7 cellular contexts compared by ENCODE assay signal in the genomic region with DNA sequence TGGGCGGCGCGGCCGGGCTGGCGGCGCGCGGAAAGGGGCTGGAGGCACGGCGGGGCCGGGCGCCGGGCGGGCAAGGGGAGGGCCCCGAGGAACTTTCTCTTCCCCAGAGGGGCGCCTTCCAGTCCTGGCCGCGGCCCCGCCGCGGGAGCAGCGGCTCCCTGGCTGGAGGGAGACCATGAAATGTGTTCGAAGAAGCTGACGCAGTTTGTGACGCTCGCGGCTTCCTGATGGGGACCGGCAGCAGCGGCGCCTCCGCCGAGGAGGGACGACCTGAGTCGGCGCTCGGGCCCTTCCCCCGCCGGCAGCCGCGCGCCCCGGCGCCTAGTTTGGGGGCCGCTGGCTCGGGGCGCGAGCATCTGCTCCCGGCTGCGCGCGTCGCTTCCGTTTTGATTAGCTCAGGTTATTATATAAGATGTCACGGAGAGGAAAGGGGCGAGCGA. TPM values are rescaled to one million over a fixed set of nuclear protein-coding genes. Genes with fewer than 3 reads are reported as not detected.
DNase-seq lines count a peak whose midpoint lies in the region; ATAC-seq and TF ChIP-seq lines count a peak whose summit lies in the region.

No MANE protein-coding gene starts in this region.

- no peak for TF ChIP-seq RAD21 in HCT116 (IDR thresholded peaks at IDR 0.05; ENCODE audit: low read depth)

- 0 to 1% methylated on average over 1 to 35 of the region's 56 CpGs for WGBS in lower leg skin, 2 donors

- TF ChIP-seq POLR2A in HCT116 (IDR thresholded peaks at IDR 0.05; ENCODE audit: borderline replicate concordance, extremely low read depth, insufficient read depth, insufficient read length) (no peak), lower leg skin (IDR thresholded peaks at IDR 0.05) (no peak)

- peak overlapping the region; percentile 91 for H3K27ac Mint-ChIP-seq in activated CD4-positive, alpha-beta T cell treated with anti-CD3 and anti-CD28 coated beads, Interleukin-2, amount 10 ng/mL, durations not matched to agents 7 days and 5 days

- peaks cover 45% of the 10 kb centered on the region for H3K4me1 Mint-ChIP-seq in activated CD4-positive, alpha-beta T cell treated with anti-CD3 and anti-CD28 coated beads, Interleukin-2, amount 10 ng/mL, durations not matched to agents 7 days and 5 days

- H3K9me2 ChIP-seq in HCT116 (ENCODE audit: insufficient read depth): no peaks in the 10 kb centered on the region

- H3K27me3 ChIP-seq in HCT116 (ENCODE audit: insufficient read depth, low read length): no peaks in the 10 kb centered on the region

- H3K9me3 ChIP-seq in HCT116 (ENCODE audit: control insufficient read depth in 1 of 2, insufficient read depth in 1 of 2, low read depth in 1 of 2, low read length in 2 of 2): no peaks in the 10 kb centered on the region

- H4K20me1 ChIP-seq in HCT116 (ENCODE audit: insufficient read depth): no peaks in the 10 kb centered on the region

- peak overlapping the region; percentile 60 to 71 for H3K4me3 ChIP-seq in HCT116 (replicated peaks in 1 of 2; ENCODE audit: low read depth in 1 of 2, low read length in 2 of 2)
- peak overlapping the region; percentile 87 for H3K4me3 ChIP-seq in lower leg skin (ENCODE audit: low read depth, poor library complexity, severe bottlenecking)

- DNase-seq in HCT116 (ENCODE audit: low read depth, low spot score) (peak; percentile 12), NCI-H1092 (lab: John Stamatoyannopoulos, UW) (peak; percentile 30), dedifferentiated amniotic fluid mesenchymal stem cell (ENCODE audit: extremely low spot score) (peak; percentile 47), lower leg skin (ENCODE audit: low spot score in 2 of 2) (peak in 1 of 2 donors; percentile 92)
- peak; percentile 76 for DNase-seq in activated CD4-positive, alpha-beta T cell treated with anti-CD3 and anti-CD28 coated beads, Interleukin-2, amount 10 ng/mL, durations not matched to agents 7 days and 5 days
- DNase-seq in stimulated activated CD4-positive, alpha-beta T cell treated with anti-CD3 and anti-CD28 coated beads, Interleukin-4, amount 100 ng/mL, for 4 hours: peak; percentile 63 to 68

- RAD21 ChIA-PET in HCT116 (lab: Charles Lee; ENCODE audit: low non-redundant PET in 1 of 2, low total read pairs in 2 of 2, uncharacterized antibody in 2 of 2, unreplicated experiment in 2 of 2): interaction anchor here in 1 of 2 experiments (0.8 kb wide), 1 partner anchor 88 kb away, joined by 3 read pairs; no protein-coding TSS in a partner anchor

- peaks cover 39% of the 10 kb centered on the region for H3K79me2 ChIP-seq in HCT116 (ENCODE audit: insufficient read depth, low read length)

- no peaks in the 10 kb centered on the region for H3K36me3 ChIP-seq in HCT116 (ENCODE audit: control insufficient read depth in 1 of 2, insufficient read depth in 2 of 2, low read length in 2 of 2)

- ATAC-seq in GM18498 (IDR thresholded peaks at IDR 0.05; ENCODE audit: unreplicated experiment) (peak; percentile 52), HCT116 (peak; percentile 61)

- peaks cover 0 to 16% of the 10 kb centered on the region in 2 experiments; a peak in 2 of 4 replicates for H3K4me1 ChIP-seq in HCT116 (ENCODE audit: control insufficient read depth in 1 of 2, insufficient read depth in 2 of 2, low read length in 2 of 2)

- POLR2A ChIA-PET in HCT116 (lab: Charles Lee): interaction anchor here (0.6 kb wide), 1 partner anchor 119 kb away, joined by 3 read pairs; no protein-coding TSS in a partner anchor
- POLR2A ChIA-PET in activated CD4-positive, alpha-beta T cell treated with anti-CD3 and anti-CD28 coated beads, Interleukin-2, amount 10 ng/mL, durations not matched to agents 7 days and 5 days (lab: Charles Lee): interaction anchor here (1.0 kb wide), 1 partner anchor 57 kb away, joined by 3 read pairs; the partner anchor contains the start of gene PCGF5

- peaks cover 7% of the 10 kb centered on the region for H3K36me3 Mint-ChIP-seq in activated CD4-positive, alpha-beta T cell treated with anti-CD3 and anti-CD28 coated beads, Interleukin-2, amount 10 ng/mL, durations not matched to agents 7 days and 5 days (ENCODE audit: low read depth)

- no TSS peak for BruUV-seq in HCT116 (replicated peaks; lab: Mats Ljungman, UMichigan)

- peak overlapping the region; percentile 77 for H3K27ac ChIP-seq in HCT116 (ENCODE audit: low read depth, low read length)

- CTCF ChIA-PET in HCT116 (lab: Charles Lee): no interaction called here
- CTCF ChIA-PET in activated CD4-positive, alpha-beta T cell treated with anti-CD3 and anti-CD28 coated beads, Interleukin-2, amount 10 ng/mL, durations not matched to agents 7 days and 5 days (lab: Charles Lee): interaction anchor here (1.0 to 1.6 kb wide), 2 partner anchors 36 to 58 kb away, joined by 3 read pairs; partner anchors contain the start of gene PCGF5

- no peaks in the 10 kb centered on the region for H3K27me3 Mint-ChIP-seq in activated CD4-positive, alpha-beta T cell treated with anti-CD3 and anti-CD28 coated beads, Interleukin-2, amount 10 ng/mL, durations not matched to agents 7 days and 5 days

- peak overlapping the region; percentile 87 for H3K4me3 Mint-ChIP-seq in activated CD4-positive, alpha-beta T cell treated with anti-CD3 and anti-CD28 coated beads, Interleukin-2, amount 10 ng/mL, durations not matched to agents 7 days and 5 days

- H3K9ac ChIP-seq in HCT116 (ENCODE audit: low read length): peak overlapping the region; percentile 67

- H3K9me3 Mint-ChIP-seq in activated CD4-positive, alpha-beta T cell treated with anti-CD3 and anti-CD28 coated beads, Interleukin-2, amount 10 ng/mL, durations not matched to agents 7 days and 5 days: peaks cover 3% of the 10 kb centered on the region

- peak overlapping the region; percentile 79 for H3K4me2 ChIP-seq in HCT116 (ENCODE audit: low read length)

- no peak for TF ChIP-seq CTCF in HCT116 (IDR thresholded peaks at IDR 0.05 in 2 of 3, conservative IDR thresholded peaks at IDR 0.05 in 1 of 3; ENCODE audit: borderline replicate concordance in 1 of 3, insufficient read depth in 1 of 3, low read depth in 2 of 3, low read length in 2 of 3)
- no peak for TF ChIP-seq CTCF in lower leg skin (IDR thresholded peaks at IDR 0.05)

- H2AFZ ChIP-seq in HCT116 (ENCODE audit: low read depth, low read length, poor library complexity, severe bottlenecking): no peak overlapping the region

- intact Hi-C loops in HCT116 (cut with micrococcal nuclease): no loop called here
- intact Hi-C loops in lower leg skin (cut with DNase I; ENCODE audit: low total_unique reads): no loop called here

TF ChIP-seq in HCT116, 20 proteins besides CTCF, POLR2A, EP300 and RAD21:
- TF ChIP-seq ZFX (IDR thresholded peaks at IDR 0.05): peak; percentile 58
- no peak for TF ChIP-seq JUND (IDR thresholded peaks at IDR 0.05)

RNA-seq across cellular contexts. Expression of gene PCGF5, which starts 57.2 kb away (rescaled TPM):
- 27.5 TPM for total RNA-seq in HCT116 (2021; ENCODE audit: unreplicated experiment)
- polyA plus RNA-seq in HCT116 (2012): 11.3 and 12.1 TPM in 2 replicates
- total RNA-seq in activated CD4-positive, alpha-beta T cell treated with anti-CD3 and anti-CD28 coated beads, Interleukin-2, amount 10 ng/mL, durations not matched to agents 7 days and 5 days: 10 to 100 TPM; 49.3 to 62.0 TPM
- total RNA-seq in lower leg skin: 10 to 100 TPM; 16.4 to 43.4 (median 28.3) TPM
